In the genomic region with DNA sequence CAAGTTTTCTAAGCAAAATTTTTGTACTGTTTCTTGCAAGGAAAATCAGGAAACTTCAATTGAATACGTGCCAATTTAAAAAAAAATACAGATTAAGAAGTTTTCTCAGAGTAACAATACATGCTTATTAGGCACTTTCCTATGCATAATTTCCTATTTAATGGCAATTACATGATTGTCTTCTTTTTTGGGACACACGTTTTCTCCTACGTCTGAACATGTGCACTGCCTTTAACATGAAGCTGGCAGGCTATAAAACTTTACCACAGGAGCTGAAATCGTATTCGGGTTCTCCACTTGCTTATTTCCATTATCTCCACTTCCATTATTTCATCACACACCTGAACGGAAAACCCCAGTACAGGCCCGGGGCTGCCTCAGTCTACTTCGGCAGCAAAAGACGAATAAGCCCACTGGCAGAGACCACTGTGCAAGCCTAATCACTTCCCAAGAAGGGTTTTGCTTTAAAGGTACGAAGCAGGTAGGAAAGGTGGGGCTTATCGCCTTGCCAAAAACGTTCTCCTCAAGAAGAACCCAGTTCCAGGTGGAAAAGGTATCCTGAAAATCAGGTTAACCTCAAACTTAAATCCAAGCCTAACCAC, we compare ENCODE assay signal across 8 cellular contexts. TPM values are rescaled to one million over a fixed set of nuclear protein-coding genes. Genes with fewer than 3 reads are reported as not detected.
DNase-seq lines count a peak whose midpoint lies in the region; ATAC-seq, FAIRE-seq and TF ChIP-seq lines count a peak whose summit lies in the region.

No MANE protein-coding gene starts in this region.

- 0 out of 2 replicates have a peak, but pooled peaks cover 5% of the 10 kb centered on the region for H3K9me3 ChIP-seq in ES-I3 (ENCODE audit: control insufficient read depth, insufficient read depth, low read length)
- H3K9me3 ChIP-seq in KOPT-K1 (ENCODE audit: insufficient read depth, low read length, poor library complexity, severe bottlenecking) = no peaks in the 10 kb centered on the region
- H3K9me3 ChIP-seq in effector memory CD4-positive, alpha-beta T cell (ENCODE audit: control insufficient read depth, low read length) = no peaks in the 10 kb centered on the region

- peak overlapping the region in 6 of 10 donors; percentile 98 to 100 (median 100) for H3K27ac Mint-ChIP-seq in naive thymus-derived CD8-positive, alpha-beta T cell

- peak overlapping the region; percentile 89 for H3K27ac ChIP-seq in KOPT-K1 (ENCODE audit: low read depth, low read length, poor library complexity, severe bottlenecking)
- peak overlapping the region; percentile 88 for H3K27ac ChIP-seq in effector memory CD4-positive, alpha-beta T cell (ENCODE audit: insufficient read depth, low read length, poor library complexity, severe bottlenecking)

- ATAC-seq in naive thymus-derived CD8-positive, alpha-beta T cell = peak in 1 of 2 donors; percentile 0

- DNase-seq in effector memory CD4-positive, alpha-beta T cell = peak in 1 of 3 donors; percentile 2
- DNase-seq in naive thymus-derived CD8-positive, alpha-beta T cell = no peak
- DNase-seq in kidney tubule cell (ENCODE audit: low spot score) (no peak), GM12891 (ENCODE audit: insufficient read length, low spot score) (no peak), pons (ENCODE audit: low spot score) (no peak)
- no peak for DNase-seq in effector CD8-positive, alpha-beta T cell (lab: John Stamatoyannopoulos, UW)

- H3K27me3 Mint-ChIP-seq in naive thymus-derived CD8-positive, alpha-beta T cell = no peaks in the 10 kb centered on the region

- peaks cover 15% of the 10 kb centered on the region for H3K4me1 ChIP-seq in ES-I3 (ENCODE audit: insufficient read depth, low read length)
- H3K4me1 ChIP-seq in effector memory CD4-positive, alpha-beta T cell (ENCODE audit: control insufficient read depth, insufficient read depth, low read length, poor library complexity, severe bottlenecking) = peaks cover 31% of the 10 kb centered on the region

- H3K4me1 Mint-ChIP-seq in naive thymus-derived CD8-positive, alpha-beta T cell = peaks cover 23 to 52% (median 42%) of the 10 kb centered on the region in 4 donors

- H3K9me3 Mint-ChIP-seq in naive thymus-derived CD8-positive, alpha-beta T cell = no peaks in the 10 kb centered on the region

- FAIRE-seq in GM12891 (lab: Jason Lieb, UNC) = no peak

- POLR2A ChIA-PET in naive thymus-derived CD8-positive, alpha-beta T cell (lab: Charles Lee) = interaction anchor here (1.1 to 2.1 kb wide), 5 partner anchors 8 to 478 kb away, joined by 3 to 13 read pairs (median 6); partner anchors contain the start of genes NAAA, SDAD1 and USO1

- peaks cover under 1 to 26% (median 13%) of the 10 kb centered on the region in 3 donors for H3K36me3 Mint-ChIP-seq in naive thymus-derived CD8-positive, alpha-beta T cell

- peak overlapping the region; percentile 83 for H3K4me3 ChIP-seq in effector memory CD4-positive, alpha-beta T cell (ENCODE audit: insufficient read depth, low read depth, low read length, poor library complexity, severe bottlenecking)

- H3K4me3 Mint-ChIP-seq in naive thymus-derived CD8-positive, alpha-beta T cell = peak overlapping the region in 1 of 10 donors; percentile 100

- no peaks in the 10 kb centered on the region for H3K27me3 ChIP-seq in effector memory CD4-positive, alpha-beta T cell (replicated peaks; ENCODE audit: control insufficient read depth, insufficient read depth, low read length, poor library complexity, severe bottlenecking)

- peak overlapping the region; percentile 86 for H3K9ac ChIP-seq in ES-I3 (ENCODE audit: low read depth, low read length)

- H3K36me3 ChIP-seq in ES-I3 (ENCODE audit: insufficient read depth, low read length) = no peaks in the 10 kb centered on the region; the same call in 1 of the 2 replicates
- H3K36me3 ChIP-seq in KOPT-K1 (ENCODE audit: insufficient read depth, low read length) = peaks cover 17% of the 10 kb centered on the region
- H3K36me3 ChIP-seq in effector memory CD4-positive, alpha-beta T cell (ENCODE audit: control insufficient read depth, insufficient read depth, low read length) = peaks cover 9% of the 10 kb centered on the region

- no peak for TF ChIP-seq POLR2A in GM12891 (IDR thresholded peaks at IDR 0.05; ENCODE audit: low read depth, low read length)

TF ChIP-seq in GM12891, 5 proteins besides CTCF, POLR2A, EP300 and RAD21:
- TF ChIP-seq TAF1 (IDR thresholded peaks at IDR 0.05; ENCODE audit: low read depth, low read length) (no peak), POU2F2 (IDR thresholded peaks at IDR 0.05; ENCODE audit: low read depth, low read length) (no peak), SPI1 (IDR thresholded peaks at IDR 0.05; ENCODE audit: low read depth, low read length) (no peak), PAX5 (IDR thresholded peaks at IDR 0.05; ENCODE audit: insufficient read depth, low read length, severe bottlenecking) (no peak), POLR2AphosphoS5 (IDR thresholded peaks at IDR 0.05; ENCODE audit: low read depth, low read length) (no peak)

RNA-seq across cellular contexts. Expression of gene RCHY1, which starts 0.6 kb away (rescaled TPM):
- 10 to 100 TPM; 32.0 to 41.8 TPM for total RNA-seq in naive thymus-derived CD8-positive, alpha-beta T cell
- 10 to 100 TPM; 13.3 to 27.3 (median 25.3) TPM for polyA plus RNA-seq in naive thymus-derived CD8-positive, alpha-beta T cell
- polyA plus RNA-seq in GM12891 (2012; ENCODE audit: low read depth, missing spikeins) = 27.8 TPM

RNA-seq across cellular contexts. Expression of gene THAP6, which starts 0.6 kb away (rescaled TPM):
- 10 to 100 TPM; 34.0 to 36.4 TPM for total RNA-seq in naive thymus-derived CD8-positive, alpha-beta T cell
- 10 to 100 TPM in 2 of 3 donors, 1 to 10 TPM in 1; 8.2 to 12.4 (median 11.9) TPM for polyA plus RNA-seq in naive thymus-derived CD8-positive, alpha-beta T cell
- 4.5 TPM for polyA plus RNA-seq in GM12891 (2012; ENCODE audit: low read depth, missing spikeins)

RNA-seq across cellular contexts. Expression of gene ODAPH, which starts 42.2 kb away (rescaled TPM):
- not detected for total RNA-seq in naive thymus-derived CD8-positive, alpha-beta T cell
- not detected for polyA plus RNA-seq in naive thymus-derived CD8-positive, alpha-beta T cell
- not detected for polyA plus RNA-seq in GM12891 (2012; ENCODE audit: low read depth, missing spikeins)
